In the genomic region with DNA sequence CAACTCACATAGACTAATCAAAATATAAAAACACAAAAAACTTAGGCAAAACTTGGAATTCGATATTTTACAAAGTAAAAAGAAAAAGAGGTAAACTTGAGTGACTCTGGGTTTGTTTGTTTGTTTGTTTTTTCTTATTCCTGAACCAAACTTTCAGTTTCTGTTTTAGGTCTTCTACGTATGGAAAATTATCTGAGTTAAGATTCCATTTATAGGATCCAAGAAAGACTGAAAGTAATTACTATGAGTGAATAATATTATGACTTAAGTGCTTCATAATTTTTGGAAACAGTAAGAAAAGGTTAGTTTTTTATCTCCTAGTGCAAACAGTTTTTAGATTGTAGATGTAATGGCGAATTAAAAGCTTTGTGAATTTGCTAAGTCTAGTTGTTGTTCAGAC, we compare ENCODE assay signal across 9 cellular contexts. TPM values are rescaled to one million over a fixed set of nuclear protein-coding genes. Genes with fewer than 3 reads are reported as not detected.
DNase-seq lines count a peak whose midpoint lies in the region; ATAC-seq and TF ChIP-seq lines count a peak whose summit lies in the region.
"Had no signal": no experiment of that assay in that cellular context is flagged by ENCODE, and none has a peak within 500 bp of the region (broad histone marks: within the 10 kb centered on the region; RNA-seq: fewer than 3 reads in every experiment).

No MANE protein-coding gene starts in this region.

- H3K4me3 Mint-ChIP-seq in stimulated activated naive CD8-positive, alpha-beta T cell treated with anti-CD3 and anti-CD28 coated beads, Interleukin-15, Interleukin-2, amounts not matched to agents 100 ng/mL and 50 ng/mL, for 24 hours: peak overlapping the region; percentile 72
- peak overlapping the region; percentile 60 for H3K4me3 Mint-ChIP-seq in activated CD8-positive, alpha-beta T cell treated with anti-CD3 and anti-CD28 coated beads for 36 hours

- H3K27me3 Mint-ChIP-seq in stimulated activated naive CD8-positive, alpha-beta T cell treated with anti-CD3 and anti-CD28 coated beads, Interleukin-15, Interleukin-2, amounts not matched to agents 100 ng/mL and 50 ng/mL, for 24 hours: no peaks in the 10 kb centered on the region
- H3K27me3 Mint-ChIP-seq in activated CD8-positive, alpha-beta T cell treated with anti-CD3 and anti-CD28 coated beads for 36 hours: no peaks in the 10 kb centered on the region

- H3K27ac ChIP-seq in left lung: peak overlapping the region; percentile 63 to 68
- H3K27ac ChIP-seq in vagina: no peak overlapping the region

- H3K36me3 ChIP-seq in left lung (peaks cover 0 to 3% of the 10 kb centered on the region in 2 donors), vagina (no peaks in the 10 kb centered on the region)

- H3K4me1 ChIP-seq in left lung (peaks cover 0 to 22% of the 10 kb centered on the region in 2 donors), vagina (no peaks in the 10 kb centered on the region)

- no peaks in the 10 kb centered on the region for H3K27me3 ChIP-seq in left lung
- no peaks in the 10 kb centered on the region for H3K27me3 ChIP-seq in vagina

- intact Hi-C loops in activated CD8-positive, alpha-beta T cell treated with anti-CD3 and anti-CD28 coated beads for 36 hours (cut with micrococcal nuclease): loop anchor here (1.0 kb wide), 1 partner anchor 10 kb away; no protein-coding TSS in a partner anchor
- intact Hi-C loops in left lung (cut with DNase I): no loop called here
- intact Hi-C loops in vagina (cut with DNase I): no loop called here

- POLR2A ChIA-PET in activated CD8-positive, alpha-beta T cell treated with anti-CD3 and anti-CD28 coated beads for 36 hours (lab: Charles Lee): interaction anchor here (8.2 kb wide), 1 partner anchor 13 kb away, joined by 63 read pairs; a partner anchor contains a TSS

- H3K36me3 Mint-ChIP-seq in stimulated activated naive CD8-positive, alpha-beta T cell treated with anti-CD3 and anti-CD28 coated beads, Interleukin-15, Interleukin-2, amounts not matched to agents 100 ng/mL and 50 ng/mL, for 24 hours (ENCODE audit: low read depth): peaks cover 61% of the 10 kb centered on the region
- peaks cover 47% of the 10 kb centered on the region for H3K36me3 Mint-ChIP-seq in activated CD8-positive, alpha-beta T cell treated with anti-CD3 and anti-CD28 coated beads for 36 hours (ENCODE audit: low read depth)

- H3K4me1 Mint-ChIP-seq in stimulated activated naive CD8-positive, alpha-beta T cell treated with anti-CD3 and anti-CD28 coated beads, Interleukin-15, Interleukin-2, amounts not matched to agents 100 ng/mL and 50 ng/mL, for 24 hours (ENCODE audit: low read depth): peaks cover 74% of the 10 kb centered on the region
- H3K4me1 Mint-ChIP-seq in activated CD8-positive, alpha-beta T cell treated with anti-CD3 and anti-CD28 coated beads for 36 hours (ENCODE audit: low read depth): peaks cover 65% of the 10 kb centered on the region

- TF ChIP-seq CTCF in activated CD8-positive, alpha-beta T cell treated with anti-CD3 and anti-CD28 coated beads for 36 hours (IDR thresholded peaks at IDR 0.05): no peak
- TF ChIP-seq CTCF in left lung (IDR thresholded peaks at IDR 0.05) (no peak), vagina (IDR thresholded peaks at IDR 0.05) (no peak), foreskin fibroblast (IDR thresholded peaks at IDR 0.05; ENCODE audit: low read depth, low read length) (no peak)

- CTCF ChIA-PET in activated CD8-positive, alpha-beta T cell treated with anti-CD3 and anti-CD28 coated beads for 36 hours (lab: Charles Lee): interaction anchor here (1.0 to 5.2 kb wide), 2 partner anchors 12 to 50 kb away, joined by 3 to 43 read pairs; a partner anchor contains a TSS

- no peak for ATAC-seq in stimulated activated naive CD8-positive, alpha-beta T cell treated with anti-CD3 and anti-CD28 coated beads, Interleukin-15, Interleukin-2, amounts not matched to agents 100 U/mL and 50 U/mL, for 24 hours
- ATAC-seq in activated CD8-positive, alpha-beta T cell treated with anti-CD3 and anti-CD28 coated beads for 36 hours: no peak
- ATAC-seq in left lung: peak; percentile 27

- H3K9me3 ChIP-seq in left lung (no peaks in the 10 kb centered on the region), vagina (no peaks in the 10 kb centered on the region)

- no peaks in the 10 kb centered on the region for H3K9me3 Mint-ChIP-seq in stimulated activated naive CD8-positive, alpha-beta T cell treated with anti-CD3 and anti-CD28 coated beads, Interleukin-15, Interleukin-2, amounts not matched to agents 100 ng/mL and 50 ng/mL, for 24 hours
- no peaks in the 10 kb centered on the region for H3K9me3 Mint-ChIP-seq in activated CD8-positive, alpha-beta T cell treated with anti-CD3 and anti-CD28 coated beads for 36 hours

- H3K4me3 ChIP-seq in left lung (peak overlapping the region in 1 of 2 donors; percentile 26), vagina (peak overlapping the region; percentile 11 to 15), foreskin fibroblast (ENCODE audit: low read depth in 1 of 2, low read length in 2 of 2) (no peak overlapping the region)

- peak overlapping the region; percentile 84 for H3K27ac Mint-ChIP-seq in stimulated activated naive CD8-positive, alpha-beta T cell treated with anti-CD3 and anti-CD28 coated beads, Interleukin-15, Interleukin-2, amounts not matched to agents 100 ng/mL and 50 ng/mL, for 24 hours
- H3K27ac Mint-ChIP-seq in activated CD8-positive, alpha-beta T cell treated with anti-CD3 and anti-CD28 coated beads for 36 hours: peak overlapping the region; percentile 90

- TF ChIP-seq POLR2A in vagina (IDR thresholded peaks at IDR 0.05): no peak

- DNase-seq in stimulated activated naive CD8-positive, alpha-beta T cell treated with anti-CD3 and anti-CD28 coated beads, Interleukin-15, Interleukin-2, amounts not matched to agents 100 U/mL and 50 U/mL, for 24 hours: no peak
- no peak for DNase-seq in activated CD8-positive, alpha-beta T cell treated with anti-CD3 and anti-CD28 coated beads for 36 hours
- no peak for DNase-seq in left lung
- DNase-seq in vagina (ENCODE audit: extremely low spot score in 2 of 2): no peak
- DNase-seq in hippocampal formation (lab: John Stamatoyannopoulos, UW): no peak
- DNase-seq in GM19240 (ENCODE audit: insufficient read length, low spot score): no peak
- DNase-seq in foreskin fibroblast: no peak
- DNase-seq: NCI-H2081 treated with DMSO at 0.1 percent for 48 hours had no signal

RNA-seq across cellular contexts. Expression of a gene that starts 13.2 kb away (rescaled TPM):
- 10 to 100 TPM; 31.6 to 34.1 TPM for total RNA-seq in activated CD8-positive, alpha-beta T cell treated with anti-CD3 and anti-CD28 coated beads for 36 hours
- total RNA-seq in left lung: 10 to 100 TPM; 10.2 to 38.5 TPM
- 4.2 TPM for total RNA-seq in vagina

Comparison
In these comparisons a context has a peak if more than half of its experiments do, and no peak if none do; other contexts are left out.
1. H3K4me3 ChIP-seq: peak in vagina (2 of 2); none in foreskin fibroblast (0 of 2).